ENCODE assay signal across 1 cellular context in genomic region chr2:239156516-239157265, GRCh38.
TF ChIP-seq lines count a peak whose summit lies in the region.

No MANE protein-coding gene starts in this region.

TF ChIP-seq in SK-N-SH treated with all-trans-retinoic acid at 6 μM for 48 hours, 23 proteins besides CTCF, POLR2A, EP300 and RAD21 (continued from another document):
- no peak for TF ChIP-seq POU6F1 (CRISPR knock-in tag; IDR thresholded peaks at IDR 0.05; ENCODE audit: borderline replicate concordance, low read depth)
